Comparison of ENCODE assay signal across 1 cellular context in the genomic region with DNA sequence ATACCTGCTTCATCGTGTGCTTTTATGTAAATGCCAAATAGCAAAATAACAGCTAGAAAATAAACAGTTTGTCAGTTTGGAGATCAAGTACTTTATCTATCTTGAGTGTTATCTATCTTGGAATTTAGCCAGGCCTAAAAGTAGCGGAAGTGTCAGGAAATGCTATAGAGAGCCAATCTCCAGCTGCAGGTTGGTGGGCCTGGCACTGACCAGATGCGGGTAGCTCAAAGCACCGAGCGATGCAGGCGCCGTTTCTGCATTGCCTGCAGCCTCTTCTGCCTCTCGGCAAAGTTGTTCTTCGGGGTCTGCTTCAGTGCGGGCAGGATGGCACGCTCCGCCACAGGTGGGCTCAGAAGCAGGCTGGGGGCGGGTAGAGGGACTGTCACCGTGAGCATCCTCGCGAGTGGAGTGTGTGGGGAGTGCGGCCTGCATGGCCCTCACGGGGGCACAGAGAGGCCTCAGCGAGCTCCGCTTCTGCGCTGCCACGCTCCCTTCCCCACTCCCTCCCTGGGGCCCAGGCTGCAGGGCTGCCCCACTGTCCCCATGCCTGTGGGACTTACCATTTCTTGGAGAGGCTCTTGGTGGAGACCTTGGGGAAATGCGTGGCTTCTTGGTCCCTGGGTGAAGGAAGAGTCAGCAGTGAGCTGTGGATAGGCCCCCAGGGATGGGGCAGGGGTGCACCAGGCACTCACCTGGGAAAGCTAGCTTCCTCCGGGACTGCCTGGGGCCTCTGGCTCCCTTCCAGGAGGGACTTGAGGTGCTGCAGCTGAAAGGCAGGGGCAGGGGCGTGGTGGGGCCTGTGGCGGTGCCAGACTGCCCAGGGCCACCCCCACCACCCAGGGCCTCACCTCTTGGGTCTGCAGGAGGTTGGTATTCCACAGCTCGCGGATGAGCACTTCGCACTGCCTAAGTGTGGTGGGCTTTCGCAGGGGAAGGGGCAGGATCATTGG.
A peak's percentile ranks its signal among the peaks of the same experiment; 100 is the strongest.
TF ChIP-seq lines count a peak whose summit lies in the region.

No MANE protein-coding gene starts in this region.

TF ChIP-seq in K562, 482 proteins besides CTCF, POLR2A, EP300 and RAD21:
- TF ChIP-seq POLR2G (IDR thresholded peaks at IDR 0.05; ENCODE audit: low read depth, low read length) (peak; percentile 50), NFIC (IDR thresholded peaks at IDR 0.05) (0 out of 2 replicates have a peak, but pooled peaks have one; percentile 11)
